ENCODE assay signal across 17 cellular contexts in the genomic region with DNA sequence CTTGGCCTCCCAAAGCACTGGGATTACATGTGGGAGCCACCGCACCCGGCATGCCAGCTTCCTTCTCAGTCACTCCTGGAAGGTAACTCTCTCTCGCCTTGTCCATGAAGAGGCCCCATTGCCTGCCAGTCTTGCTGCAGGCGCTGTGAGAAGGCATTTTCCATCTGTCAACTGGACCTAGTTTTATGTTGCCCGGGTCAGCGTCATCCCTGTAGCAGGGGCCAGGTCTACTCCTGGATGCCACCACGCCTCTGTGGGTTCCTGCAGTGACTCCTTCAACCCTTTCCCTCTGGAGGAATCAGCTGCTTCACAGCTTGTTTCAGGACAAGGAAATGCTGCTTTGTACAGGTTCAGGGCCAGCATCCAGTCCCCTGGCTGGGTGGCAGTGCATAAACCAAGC. TPM values are rescaled to one million over a fixed set of nuclear protein-coding genes. Genes with fewer than 3 reads are reported as not detected.
A peak's percentile ranks its signal among the peaks of the same experiment; 100 is the strongest.
DNase-seq lines count a peak whose midpoint lies in the region; ATAC-seq and TF ChIP-seq lines count a peak whose summit lies in the region.
"Had no signal": no experiment of that assay in that cellular context is flagged by ENCODE, and none has a peak within 500 bp of the region (broad histone marks: within the 10 kb centered on the region; RNA-seq: fewer than 3 reads in every experiment).

No MANE protein-coding gene starts in this region.

- H3K9me2 ChIP-seq in Loucy (replicated peaks; ENCODE audit: low read depth, low read length), result no peaks in the 10 kb centered on the region

- H3K9ac ChIP-seq in Loucy (ENCODE audit: low read depth, low read length, poor library complexity, severe bottlenecking), result peak overlapping the region; percentile 95
- no peak overlapping the region for H3K9ac ChIP-seq in neuronal stem cell (ENCODE audit: low read depth, low read length, poor library complexity)

- H3K4me3 Mint-ChIP-seq in activated CD4-positive, alpha-beta T cell treated with anti-CD3 and anti-CD28 coated beads for 36 hours, result no peak overlapping the region
- H3K4me3 Mint-ChIP-seq in activated naive CD8-positive, alpha-beta T cell treated with anti-CD3 and anti-CD28 coated beads, Interleukin-2, amount 50 U/mL, for 24 hours, result no peak overlapping the region

- H3K4me2 ChIP-seq in Loucy (ENCODE audit: low read depth, low read length, poor library complexity, severe bottlenecking) (peak overlapping the region; percentile 77), neuronal stem cell (ENCODE audit: insufficient read depth, low read length, poor library complexity, severe bottlenecking) (no peak overlapping the region)
- H3K4me2 ChIP-seq: PC-9 had no signal

- intact Hi-C loops in activated CD4-positive, alpha-beta T cell treated with anti-CD3 and anti-CD28 coated beads for 36 hours (cut with DNase I, micrococcal nuclease), result loop anchor here (2.0 to 5.0 kb wide), 4 partner anchors 33 to 122 kb away; a partner anchor contains a TSS

- POLR2A ChIA-PET in activated CD4-positive, alpha-beta T cell treated with anti-CD3 and anti-CD28 coated beads for 36 hours (lab: Charles Lee), result no interaction called here

- peak overlapping the region; percentile 42 for H3K27ac ChIP-seq in neuronal stem cell (replicated peaks; ENCODE audit: low read length)
- H3K27ac ChIP-seq: brain microvascular endothelial cell, PC-9, suprapubic skin had no signal

- H3K36me3 ChIP-seq in Loucy (ENCODE audit: insufficient read depth, low read length), result no peaks in the 10 kb centered on the region
- peaks cover 20 to 38% of the 10 kb centered on the region in 2 donors for H3K36me3 ChIP-seq in neuronal stem cell (replicated peaks in 1 of 2; ENCODE audit: control insufficient read depth in 2 of 2, insufficient read depth in 2 of 2, low read length in 2 of 2)

- DNase-seq in activated CD4-positive, alpha-beta T cell treated with anti-CD3 and anti-CD28 coated beads for 36 hours, result no peak
- DNase-seq in activated CD4-positive, alpha-beta T cell treated with anti-CD3 and anti-CD28 coated beads, Interleukin-2, amount 50 U/mL, for 1 hour, result no peak
- DNase-seq in activated naive CD8-positive, alpha-beta T cell treated with anti-CD3 and anti-CD28 coated beads, Interleukin-2, amount 50 U/mL, for 24 hours, result no peak
- DNase-seq in neuronal stem cell (ENCODE audit: low spot score), result no peak
- no peak for DNase-seq in NCI-H146 treated with DMSO at 0.1 percent for 48 hours (lab: John Stamatoyannopoulos, UW; ENCODE audit: unreplicated experiment)
- DNase-seq: activated effector memory CD4-positive, alpha-beta T cell treated with Interleukin-2 at 50 U/mL for 16 hours; brain microvascular endothelial cell; hypothalamus; NCI-H187; NCI-H510A treated with DMSO at 0.1 percent for 48 hours; PC-9 had no signal

- peaks cover 11% of the 10 kb centered on the region for H3K36me3 Mint-ChIP-seq in activated CD4-positive, alpha-beta T cell treated with anti-CD3 and anti-CD28 coated beads for 36 hours (ENCODE audit: low read depth)
- H3K36me3 Mint-ChIP-seq in activated naive CD8-positive, alpha-beta T cell treated with anti-CD3 and anti-CD28 coated beads, Interleukin-2, amount 50 U/mL, for 24 hours (ENCODE audit: low read depth), result peaks cover 8% of the 10 kb centered on the region

- peak overlapping the region; percentile 24 for H2BK12ac ChIP-seq in neuronal stem cell (ENCODE audit: low read length)

- CTCF ChIA-PET in activated CD4-positive, alpha-beta T cell treated with anti-CD3 and anti-CD28 coated beads for 36 hours (lab: Charles Lee), result interaction anchor here (0.6 to 0.7 kb wide), 2 partner anchors 567 to 674 kb away, joined by 3 read pairs; no protein-coding TSS in a partner anchor

- H2BK15ac ChIP-seq in neuronal stem cell (ENCODE audit: low read length), result no peak overlapping the region

- no peak overlapping the region for H2BK120ac ChIP-seq in neuronal stem cell (ENCODE audit: low read depth, low read length)

- peak overlapping the region; percentile 6 for H3K23ac ChIP-seq in neuronal stem cell (ENCODE audit: low read depth, low read length, poor library complexity)

- H3K4me1 Mint-ChIP-seq in activated CD4-positive, alpha-beta T cell treated with anti-CD3 and anti-CD28 coated beads for 36 hours, result peaks cover 37% of the 10 kb centered on the region
- peaks cover 50% of the 10 kb centered on the region for H3K4me1 Mint-ChIP-seq in activated naive CD8-positive, alpha-beta T cell treated with anti-CD3 and anti-CD28 coated beads, Interleukin-2, amount 50 U/mL, for 24 hours

- no peaks in the 10 kb centered on the region for H3K27me3 ChIP-seq in Loucy (ENCODE audit: insufficient read depth, low read length, poor library complexity, severe bottlenecking)
- peaks cover 0 to under 1% (median 0%) of the 10 kb centered on the region in 3 experiments for H3K27me3 ChIP-seq in neuronal stem cell (ENCODE audit: control insufficient read depth in 3 of 3, insufficient read depth in 3 of 3, low read depth in 1 of 3, low read length in 3 of 3)
- H3K27me3 ChIP-seq: brain microvascular endothelial cell had no signal

- no peak for TF ChIP-seq CTCF in Loucy (conservative IDR thresholded peaks at IDR 0.05; ENCODE audit: low read length)

- peak overlapping the region; percentile 52 for H4K8ac ChIP-seq in neuronal stem cell (ENCODE audit: low read depth, low read length)

- H3K4me1 ChIP-seq in Loucy (ENCODE audit: insufficient read depth, low read length, poor library complexity, severe bottlenecking) (peaks cover 33% of the 10 kb centered on the region), neuronal stem cell (ENCODE audit: control insufficient read depth in 2 of 2, insufficient read depth in 1 of 2, low read depth in 1 of 2, low read length in 2 of 2) (peaks cover 8 to 12% of the 10 kb centered on the region in 2 donors)

- WGBS in neuronal stem cell (ENCODE audit: extremely low coverage in 2 of 2, insufficient read length in 2 of 2, insufficient replicate concordance in 1 of 2), 2 donors, result no CpG with 5 or more reads among the region's 7 CpGs

- H3K79me1 ChIP-seq in neuronal stem cell (ENCODE audit: low read depth, low read length), result peaks cover 6% of the 10 kb centered on the region

- H3K9me3 ChIP-seq in Loucy (ENCODE audit: insufficient read depth, low read depth, low read length) (no peaks in the 10 kb centered on the region), neuronal stem cell (replicated peaks in 1 of 2; ENCODE audit: control insufficient read depth in 2 of 2, insufficient read depth in 1 of 2, low read depth in 1 of 2, low read length in 2 of 2) (no peaks in the 10 kb centered on the region)
- H3K9me3 ChIP-seq: suprapubic skin had no signal

- no peak overlapping the region for H4K91ac ChIP-seq in neuronal stem cell (ENCODE audit: low read depth, low read length, poor library complexity)

- no peaks in the 10 kb centered on the region for H3K27me3 Mint-ChIP-seq in activated CD4-positive, alpha-beta T cell treated with anti-CD3 and anti-CD28 coated beads for 36 hours
- H3K27me3 Mint-ChIP-seq in activated naive CD8-positive, alpha-beta T cell treated with anti-CD3 and anti-CD28 coated beads, Interleukin-2, amount 50 U/mL, for 24 hours, result no peaks in the 10 kb centered on the region

- peak overlapping the region; percentile 8 for H2AK5ac ChIP-seq in neuronal stem cell (ENCODE audit: low read depth, low read length)

- no peak overlapping the region for H3K4ac ChIP-seq in neuronal stem cell (ENCODE audit: low read length)

- no peak overlapping the region for H2BK5ac ChIP-seq in neuronal stem cell (ENCODE audit: low read length)

- peak overlapping the region; percentile 68 for H3K18ac ChIP-seq in neuronal stem cell (ENCODE audit: low read length)

- peaks cover 14% of the 10 kb centered on the region for H4K20me1 ChIP-seq in Loucy (ENCODE audit: insufficient read depth, low read length, poor library complexity, severe bottlenecking)

- H3K79me2 ChIP-seq in Loucy (ENCODE audit: insufficient read depth, low read length), result peaks cover 25% of the 10 kb centered on the region

- H2AFZ ChIP-seq in Loucy (ENCODE audit: low read length), result no peak overlapping the region
- H2AFZ ChIP-seq in neuronal stem cell (ENCODE audit: low read length), result no peak overlapping the region
- H2AFZ ChIP-seq: PC-9 had no signal

- H3K14ac ChIP-seq in neuronal stem cell (ENCODE audit: low read length), result no peak overlapping the region

- H3F3A ChIP-seq in Loucy (ENCODE audit: low read depth), result no peaks in the 10 kb centered on the region

- H3K4me3 ChIP-seq in Loucy (ENCODE audit: low read length, poor library complexity, severe bottlenecking) (no peak overlapping the region), neuronal stem cell (ENCODE audit: low read length in 2 of 2) (no peak overlapping the region)
- H3K4me3 ChIP-seq: PC-9, suprapubic skin had no signal

- no peak for ATAC-seq in activated CD4-positive, alpha-beta T cell treated with anti-CD3 and anti-CD28 coated beads for 36 hours
- ATAC-seq in activated naive CD8-positive, alpha-beta T cell treated with anti-CD3 and anti-CD28 coated beads, Interleukin-2, amount 50 U/mL, for 24 hours, result no peak
- ATAC-seq in HG03439 (IDR thresholded peaks at IDR 0.05; ENCODE audit: unreplicated experiment), result no peak
- ATAC-seq in GM18519 (IDR thresholded peaks at IDR 0.05; ENCODE audit: low FRiP score, unreplicated experiment), result no peak
- ATAC-seq: left lobe of liver had no signal

- H3K9me3 Mint-ChIP-seq in activated CD4-positive, alpha-beta T cell treated with anti-CD3 and anti-CD28 coated beads for 36 hours (ENCODE audit: low read depth), result no peaks in the 10 kb centered on the region
- no peaks in the 10 kb centered on the region for H3K9me3 Mint-ChIP-seq in activated naive CD8-positive, alpha-beta T cell treated with anti-CD3 and anti-CD28 coated beads, Interleukin-2, amount 50 U/mL, for 24 hours

- H3K27ac Mint-ChIP-seq in activated CD4-positive, alpha-beta T cell treated with anti-CD3 and anti-CD28 coated beads for 36 hours, result peak overlapping the region; percentile 72
- H3K27ac Mint-ChIP-seq in activated naive CD8-positive, alpha-beta T cell treated with anti-CD3 and anti-CD28 coated beads, Interleukin-2, amount 50 U/mL, for 24 hours, result peak overlapping the region; percentile 46

RNA-seq across cellular contexts. Expression of a gene that starts 2.6 kb away (rescaled TPM):
- total RNA-seq in activated CD4-positive, alpha-beta T cell treated with anti-CD3 and anti-CD28 coated beads for 36 hours, result 10 to 100 TPM; 14.9 to 20.5 TPM
- 0.10 TPM for polyA plus RNA-seq in neuronal stem cell (2013, experiment 1 of 2)
- polyA plus RNA-seq in neuronal stem cell (2013, experiment 2 of 2), result 0.06 TPM
- total RNA-seq: myocyte, PC-9 had no signal

RNA-seq across cellular contexts. Expression of a gene that starts 31.6 kb away (rescaled TPM):
- 10 to 100 TPM; 10.7 to 11.7 TPM for total RNA-seq in activated CD4-positive, alpha-beta T cell treated with anti-CD3 and anti-CD28 coated beads for 36 hours
- 5.9 TPM for polyA plus RNA-seq in neuronal stem cell (2013, experiment 1 of 2)
- 5.9 TPM for polyA plus RNA-seq in neuronal stem cell (2013, experiment 2 of 2)
